Comparison of ENCODE assay signal across 16 cellular contexts in genomic region chr2:189217041-189217440, GRCh38.
"Had no signal": no experiment of that assay in that cellular context is flagged by ENCODE, and none has a peak within 500 bp of the region (broad histone marks: within the 10 kb centered on the region; RNA-seq: fewer than 3 reads in every experiment).

No MANE protein-coding gene starts in this region.

- DNase-seq: activated CD4-positive, alpha-beta T cell treated with anti-CD3 and anti-CD28 coated beads for 4 hours; activated CD8-positive, alpha-beta T cell treated with anti-CD3 and anti-CD28 coated beads for 36 hours; activated gamma-delta T cell treated with Interleukin-2 at 50 U/mL for 16 hours; activated T-cell treated with anti-CD3 and anti-CD28 coated beads, Interleukin-2, amount 50 U/mL, for 48 hours; effector memory CD8-positive, alpha-beta T cell; erythroblast; mammary epithelial cell; natural killer cell; retina; stimulated activated CD4-positive, alpha-beta T cell treated with anti-CD3 and anti-CD28 coated beads, Interleukin-15, amount 100 ng/mL, for 24 hours; stimulated activated CD4-positive, alpha-beta T cell treated with anti-CD3 and anti-CD28 coated beads, Interleukin-4, amount 100 ng/mL, for 1 hour; stimulated activated naive B cell treated with anti-CD40 and anti-IgM and Interleukin-4, amounts not matched to agents 10 μg/mL and 1 μg/mL and 100 μg/mL, for 72 hours; tibial artery; WERI-Rb-1 had no signal

- H3K27me3 ChIP-seq: neutrophil, tibial artery had no signal

- H3K36me3 ChIP-seq: neutrophil, tibial artery, WERI-Rb-1 had no signal

- H3K9me3 ChIP-seq: neutrophil, tibial artery had no signal

- FAIRE-seq: urothelium cell line had no signal

- H3K4me3 ChIP-seq: tibial artery had no signal

- H3K27ac ChIP-seq: neutrophil, tibial artery, WERI-Rb-1 had no signal
